ENCODE assay signal across 21 cellular contexts in genomic region chr1:37825508-37825907, GRCh38. TPM values are rescaled to one million over a fixed set of nuclear protein-coding genes. Genes with fewer than 3 reads are reported as not detected.
DNase-seq lines count a peak whose midpoint lies in the region; ATAC-seq and TF ChIP-seq lines count a peak whose summit lies in the region.
"Had no signal": no experiment of that assay in that cellular context is flagged by ENCODE, and none has a peak within 500 bp of the region (broad histone marks: within the 10 kb centered on the region; RNA-seq: fewer than 3 reads in every experiment).

No MANE protein-coding gene starts in this region.

- no peak overlapping the region for H3K4me3 ChIP-seq in NB4 (ENCODE audit: low read depth, low read length)
- no peak overlapping the region for H3K4me3 ChIP-seq in foreskin fibroblast (ENCODE audit: low read depth in 1 of 2, low read length in 2 of 2)
- H3K4me3 ChIP-seq: breast epithelium, Peyer's patch, SJSA1, uterus had no signal

- no peak overlapping the region for H3K4me3 Mint-ChIP-seq in activated naive CD4-positive, alpha-beta T cell treated with anti-CD3 and anti-CD28 coated beads, Interleukin-2, amount 50 U/mL, for 24 hours
- no peak overlapping the region for H3K4me3 Mint-ChIP-seq in stimulated activated naive CD8-positive, alpha-beta T cell treated with anti-CD3 and anti-CD28 coated beads, Interleukin-15, amount 100 ng/mL, for 72 hours
- H3K4me3 Mint-ChIP-seq: CD8-positive, alpha-beta T cell; nephron; T-helper 17 cell had no signal

- no peak for ATAC-seq in stimulated activated naive CD8-positive, alpha-beta T cell treated with anti-CD3 and anti-CD28 coated beads, Interleukin-15, amount 100 ng/mL, for 72 hours
- no peak for ATAC-seq in HG02798 (IDR thresholded peaks at IDR 0.05; ENCODE audit: poor library complexity, unreplicated experiment)
- ATAC-seq: activated CD4-positive, CD25-positive, alpha-beta regulatory T cell treated with anti-CD3 and anti-CD28 coated beads, Interleukin-2, amount 50 U/mL, for 24 hours; CD8-positive, alpha-beta T cell; T-helper 17 cell had no signal

- no peak for TF ChIP-seq CTCF in NB4 (IDR thresholded peaks at IDR 0.05; ENCODE audit: low read depth, low read length)
- no peak for TF ChIP-seq CTCF in foreskin fibroblast (IDR thresholded peaks at IDR 0.05; ENCODE audit: low read depth, low read length)

- peaks cover 17% of the 10 kb centered on the region for H3K36me3 Mint-ChIP-seq in activated naive CD4-positive, alpha-beta T cell treated with anti-CD3 and anti-CD28 coated beads, Interleukin-2, amount 50 U/mL, for 24 hours

- TF ChIP-seq POLR2A in NB4 (IDR thresholded peaks at IDR 0.05; ENCODE audit: extremely low read depth, insufficient read length): no peak

- no peaks in the 10 kb centered on the region for H3K27me3 Mint-ChIP-seq in activated naive CD4-positive, alpha-beta T cell treated with anti-CD3 and anti-CD28 coated beads, Interleukin-2, amount 50 U/mL, for 24 hours
- no peaks in the 10 kb centered on the region for H3K27me3 Mint-ChIP-seq in stimulated activated naive CD8-positive, alpha-beta T cell treated with anti-CD3 and anti-CD28 coated beads, Interleukin-15, amount 100 ng/mL, for 72 hours
- H3K27me3 Mint-ChIP-seq: T-helper 17 cell had no signal

- H3K27ac Mint-ChIP-seq in activated naive CD4-positive, alpha-beta T cell treated with anti-CD3 and anti-CD28 coated beads, Interleukin-2, amount 50 U/mL, for 24 hours: peak overlapping the region; percentile 72
- peak overlapping the region; percentile 13 to 67 for H3K27ac Mint-ChIP-seq in stimulated activated naive CD8-positive, alpha-beta T cell treated with anti-CD3 and anti-CD28 coated beads, Interleukin-15, amount 100 ng/mL, for 72 hours
- H3K27ac Mint-ChIP-seq: nephron, T-helper 17 cell had no signal

- H3K4me1 Mint-ChIP-seq in activated naive CD4-positive, alpha-beta T cell treated with anti-CD3 and anti-CD28 coated beads, Interleukin-2, amount 50 U/mL, for 24 hours: peaks cover 16% of the 10 kb centered on the region
- H3K4me1 Mint-ChIP-seq in stimulated activated naive CD8-positive, alpha-beta T cell treated with anti-CD3 and anti-CD28 coated beads, Interleukin-15, amount 100 ng/mL, for 72 hours: peaks cover 17% of the 10 kb centered on the region
- H3K4me1 Mint-ChIP-seq: nephron had no signal

- no peak for DNase-seq in activated naive CD4-positive, alpha-beta T cell treated with anti-CD3 and anti-CD28 coated beads, Interleukin-2, amount 50 U/mL, for 16 hours
- DNase-seq in NB4 (ENCODE audit: low read depth) (peak; percentile 27), dermis blood vessel endothelial cell (peak; percentile 41), NK-92 (lab: John Stamatoyannopoulos, UW; ENCODE audit: unreplicated experiment) (no peak), foreskin fibroblast (no peak)
- DNase-seq in stimulated activated naive CD8-positive, alpha-beta T cell treated with anti-CD3 and anti-CD28 coated beads, Interleukin-15, amount 100 ng/mL, for 72 hours: no peak
- DNase-seq: CD8-positive, alpha-beta T cell; mesenchymal stem cell; NCI-H146; NCI-H748 treated with DMSO at 0.1 percent for 48 hours; Peyer's patch; posterior cingulate gyrus; substantia nigra; T-helper 17 cell; uterus had no signal

- H3K9me3 Mint-ChIP-seq in activated naive CD4-positive, alpha-beta T cell treated with anti-CD3 and anti-CD28 coated beads, Interleukin-2, amount 50 U/mL, for 24 hours: no peaks in the 10 kb centered on the region
- no peaks in the 10 kb centered on the region for H3K9me3 Mint-ChIP-seq in stimulated activated naive CD8-positive, alpha-beta T cell treated with anti-CD3 and anti-CD28 coated beads, Interleukin-15, amount 100 ng/mL, for 72 hours
- H3K9me3 Mint-ChIP-seq: CD8-positive, alpha-beta T cell; nephron had no signal

RNA-seq across cellular contexts. Expression of gene YRDC, which starts 17.5 kb away (rescaled TPM):
- 21.0 and 26.0 TPM in 2 replicates for total RNA-seq in dermis blood vessel endothelial cell

RNA-seq across cellular contexts. Expression of gene C1orf122, which starts 17.9 kb away (rescaled TPM):
- total RNA-seq in dermis blood vessel endothelial cell: 21.4 and 23.0 TPM in 2 replicates

RNA-seq across cellular contexts. Expression of gene MANEAL, which starts 31.9 kb away (rescaled TPM):
- 1.0 TPM in 2 replicates for total RNA-seq in dermis blood vessel endothelial cell

RNA-seq across cellular contexts. Expression of gene MTF1, which starts 33.9 kb away (rescaled TPM):
- total RNA-seq in dermis blood vessel endothelial cell: 2.4 and 4.4 TPM in 2 replicates

Comparison
In these comparisons a context has a peak if more than half of its experiments do, and no peak if none do; other contexts are left out.
1. DNase-seq: peak in NB4 (single experiment) and dermis blood vessel endothelial cell (single experiment); none in activated naive CD4-positive, alpha-beta T cell treated with anti-CD3 and anti-CD28 coated beads, Interleukin-2, amount 50 U/mL, for 16 hours (single experiment), stimulated activated naive CD8-positive, alpha-beta T cell treated with anti-CD3 and anti-CD28 coated beads, Interleukin-15, amount 100 ng/mL, for 72 hours (0 of 2), NK-92 (single experiment) and foreskin fibroblast (0 of 2).